ENCODE assay signal across 8 cellular contexts in the genomic region with DNA sequence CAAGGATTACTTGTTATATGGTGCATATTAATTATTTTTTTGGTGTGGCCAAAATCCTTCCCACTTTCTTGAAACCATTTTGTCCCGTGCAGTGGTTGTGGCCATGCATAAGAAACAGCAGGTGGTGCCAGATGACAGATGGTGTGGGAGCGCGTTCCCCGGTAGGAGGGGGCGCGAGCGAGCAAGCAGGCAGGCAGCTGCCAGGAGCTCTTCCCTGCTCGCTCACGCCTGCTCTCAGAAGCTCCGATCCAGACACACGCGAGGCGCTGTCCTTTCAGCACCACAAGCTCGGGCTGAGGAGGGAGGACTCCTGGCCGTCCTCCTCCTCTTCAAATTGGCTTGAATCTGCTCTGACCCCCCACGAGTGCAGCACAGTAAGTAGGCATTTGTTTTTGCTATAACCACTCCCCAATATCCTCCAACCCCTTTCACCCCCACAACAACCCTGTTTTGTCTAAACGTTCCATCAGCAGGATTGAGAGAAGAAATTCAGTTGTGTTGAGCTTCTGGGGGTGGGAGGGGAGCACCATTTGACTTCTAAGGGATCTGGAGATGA.
DNase-seq lines count a peak whose midpoint lies in the region; ATAC-seq and TF ChIP-seq lines count a peak whose summit lies in the region.

TSS of gene NSG2 (plus strand) at position 237 of the 556 bp plus-strand sequence. CDS start 1,050 bp downstream, outside the sequence.

- TF ChIP-seq EP300 in Ishikawa (IDR thresholded peaks at IDR 0.05; ENCODE audit: borderline replicate concordance), result no peak

- peak; percentile 87 for TF ChIP-seq RAD21 in Ishikawa (IDR thresholded peaks at IDR 0.05; ENCODE audit: low read depth)

- no peak within 1 kb of the TSS for H3K4me3 ChIP-seq in skeletal muscle cell (ENCODE audit: low read depth, low read length)

- ATAC-seq in GM21619 (IDR thresholded peaks at IDR 0.05; ENCODE audit: unreplicated experiment), result peak; percentile 96

- DNase-seq in ELR (ENCODE audit: low read depth), result peak; percentile 81
- peak; percentile 54 for DNase-seq in NOMO-1 treated with DMSO at 0.1 percent for 48 hours (lab: John Stamatoyannopoulos, UW; ENCODE audit: unreplicated experiment)
- DNase-seq in astrocyte of the hippocampus (ENCODE audit: low read depth, low spot score), result peak; percentile 98
- DNase-seq in hepatic stellate cell (ENCODE audit: low spot score), result peak; percentile 12
- peak; percentile 54 for DNase-seq in skeletal muscle cell (ENCODE audit: low read depth)
- DNase-seq in effector CD4-positive, alpha-beta T cell, result no peak

TF ChIP-seq in Ishikawa, 13 proteins besides CTCF, POLR2A, EP300 and RAD21:
- TF ChIP-seq TCF12 (IDR thresholded peaks at IDR 0.05; ENCODE audit: low read depth) (no peak), EGR1 (IDR thresholded peaks at IDR 0.05) (no peak), CEBPB (IDR thresholded peaks at IDR 0.05) (no peak), CREB1 (IDR thresholded peaks at IDR 0.05; ENCODE audit: low read depth) (no peak), MAX (IDR thresholded peaks at IDR 0.05) (peak; percentile 55), REST (IDR thresholded peaks at IDR 0.05; ENCODE audit: low read depth) (peak; percentile 92)
TF ChIP-seq in Ishikawa: peak in this region for 2.
